ENCODE assay signal across 1 cellular context in the genomic region with DNA sequence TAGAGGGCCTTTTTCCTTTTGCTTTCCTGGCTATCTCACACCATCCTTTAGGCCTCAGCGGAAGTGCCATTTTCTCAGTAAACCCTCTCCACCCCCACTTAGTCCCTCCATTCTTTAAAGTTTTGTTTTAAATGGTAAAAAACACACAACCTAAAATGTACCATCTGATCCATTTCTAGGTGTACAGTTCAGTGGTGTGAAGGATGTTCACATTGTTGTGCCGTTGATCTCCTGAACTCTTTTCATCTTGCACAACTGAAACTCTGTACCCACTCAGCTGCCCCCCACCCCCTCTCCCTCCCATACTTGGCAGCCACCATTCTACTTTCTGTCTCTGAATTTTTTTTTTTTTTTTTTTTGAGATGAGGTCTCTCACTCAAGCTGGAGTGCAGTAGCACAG.
TF ChIP-seq lines count a peak whose summit lies in the region.

No MANE protein-coding gene starts in this region.

TF ChIP-seq in HepG2, 621 proteins besides CTCF, POLR2A, EP300 and RAD21 (continued from another document):
- TF ChIP-seq, protein P1, sequence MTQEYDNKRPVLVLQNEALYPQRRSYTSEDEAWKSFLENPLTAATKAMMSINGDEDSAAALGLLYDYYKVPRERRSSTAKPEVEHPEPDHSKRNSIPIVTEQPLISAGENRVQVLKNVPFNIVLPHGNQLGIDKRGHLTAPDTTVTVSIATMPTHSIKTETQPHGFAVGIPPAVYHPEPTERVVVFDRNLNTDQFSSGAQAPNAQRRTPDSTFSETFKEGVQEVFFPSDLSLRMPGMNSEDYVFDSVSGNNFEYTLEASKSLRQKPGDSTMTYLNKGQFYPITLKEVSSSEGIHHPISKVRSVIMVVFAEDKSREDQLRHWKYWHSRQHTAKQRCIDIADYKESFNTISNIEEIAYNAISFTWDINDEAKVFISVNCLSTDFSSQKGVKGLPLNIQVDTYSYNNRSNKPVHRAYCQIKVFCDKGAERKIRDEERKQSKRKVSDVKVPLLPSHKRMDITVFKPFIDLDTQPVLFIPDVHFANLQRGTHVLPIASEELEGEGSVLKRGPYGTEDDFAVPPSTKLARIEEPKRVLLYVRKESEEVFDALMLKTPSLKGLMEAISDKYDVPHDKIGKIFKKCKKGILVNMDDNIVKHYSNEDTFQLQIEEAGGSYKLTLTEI (CRISPR knock-in tag; conservative IDR thresholded peaks at IDR 0.05), result no peak
- TF ChIP-seq SIN3B (IDR thresholded peaks at IDR 0.05; ENCODE audit: low read length) (no peak), MAZ (IDR thresholded peaks at IDR 0.05; ENCODE audit: borderline replicate concordance, low read depth, low read length) (peak; percentile 42; the same call in 1 of the 2 replicates), MAZ (CRISPR knock-in tag; IDR thresholded peaks at IDR 0.05; ENCODE audit: low read depth) (no peak), RBM22 (optimal IDR thresholded peaks at IDR 0.05; ENCODE audit: low read length) (no peak), MZF1 (CRISPR knock-in tag; IDR thresholded peaks at IDR 0.05; ENCODE audit: borderline replicate concordance) (no peak), NONO (IDR thresholded peaks at IDR 0.05) (no peak), NONO (CRISPR knock-in tag; conservative IDR thresholded peaks at IDR 0.05) (0 out of 2 replicates have a peak, but pooled peaks have one; percentile 3), PRMT3 (CRISPR knock-in tag; IDR thresholded peaks at IDR 0.05; ENCODE audit: borderline replicate concordance, low read depth) (no peak), SRY (CRISPR knock-in tag; IDR thresholded peaks at IDR 0.05) (no peak), KLF16 (CRISPR knock-in tag; IDR thresholded peaks at IDR 0.05) (no peak), DPF2 (CRISPR knock-in tag; IDR thresholded peaks at IDR 0.05; ENCODE audit: borderline replicate concordance, low read depth) (no peak), SOX6 (IDR thresholded peaks at IDR 0.05) (no peak), SOX6 (CRISPR knock-in tag; IDR thresholded peaks at IDR 0.05) (peak; percentile 77), EHMT2 (IDR thresholded peaks at IDR 0.05; ENCODE audit: borderline replicate concordance, low read depth, low read length) (peak; percentile 24; the same call in 1 of the 2 replicates)
